In the genomic region with DNA sequence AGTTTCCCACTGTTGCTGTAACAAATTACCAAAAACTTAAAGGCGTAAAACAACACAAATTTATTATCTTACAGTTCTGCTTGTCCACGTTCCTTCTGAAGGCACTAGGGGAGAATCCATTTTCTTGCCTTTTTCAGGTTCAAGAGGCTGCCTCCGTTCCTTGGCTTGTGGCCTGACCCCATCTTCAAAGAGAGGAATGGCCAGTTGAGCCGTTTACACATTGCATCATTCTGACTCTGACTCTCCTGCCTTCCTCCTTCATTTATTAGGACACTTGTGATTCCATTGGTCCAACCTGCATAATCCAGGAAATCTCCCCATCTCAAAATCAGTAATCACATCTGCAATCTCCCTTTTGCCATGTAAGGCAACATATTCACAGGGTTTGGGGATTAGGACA, we compare ENCODE assay signal across 16 cellular contexts.
"Had no signal": no experiment of that assay in that cellular context is flagged by ENCODE, and none has a peak within 500 bp of the region (broad histone marks: within the 10 kb centered on the region; RNA-seq: fewer than 3 reads in every experiment).

No MANE protein-coding gene starts in this region.

- ATAC-seq: activated CD4-positive, CD25-positive, alpha-beta regulatory T cell treated with anti-CD3 and anti-CD28 coated beads, Interleukin-2, amount 50 U/mL, for 24 hours; sciatic nerve; upper lobe of right lung had no signal

- DNase-seq: activated CD8-positive, alpha-beta memory T cell treated with anti-CD3 and anti-CD28 coated beads, Interleukin-2, amount 50 U/mL, for 48 hours; activated naive CD4-positive, alpha-beta T cell treated with Interleukin-2 at 50 U/mL for 16 hours; activated T-cell treated with anti-CD3 and anti-CD28 coated beads, Interleukin-2, amount 50 U/mL, for 72 hours; adrenal gland; caudate nucleus; esophagus squamous epithelium; foreskin fibroblast; kidney glomerular epithelial cell; midbrain; stomach; upper lobe of right lung had no signal

- H3K4me1 ChIP-seq: neural progenitor cell, stomach had no signal

- H3K4me2 ChIP-seq: neural progenitor cell had no signal

- H3K27ac Mint-ChIP-seq: neural progenitor cell had no signal

- H3K4me1 Mint-ChIP-seq: neural progenitor cell had no signal

- H3K36me3 ChIP-seq: adrenal gland, neural progenitor cell, stomach, thoracic aorta, upper lobe of right lung had no signal

- H3K27me3 ChIP-seq: adrenal gland, esophagus squamous epithelium, neural progenitor cell, stomach, upper lobe of right lung had no signal

- H3K27ac ChIP-seq: adrenal gland, esophagus squamous epithelium, neural progenitor cell, stomach, thoracic aorta, upper lobe of right lung had no signal

- H3K4me3 ChIP-seq: adrenal gland, esophagus squamous epithelium, lung, neural progenitor cell, stomach, thoracic aorta, upper lobe of right lung had no signal

- H3K9ac ChIP-seq: neural progenitor cell had no signal

- H3K36me3 Mint-ChIP-seq: neural progenitor cell had no signal

- H3K4me3 Mint-ChIP-seq: neural progenitor cell had no signal

- H2AFZ ChIP-seq: neural progenitor cell had no signal
